In genomic region chr12:106780010-106780625, GRCh38 we compare ENCODE assay signal across 11 cellular contexts. TPM values are rescaled to one million over a fixed set of nuclear protein-coding genes. Genes with fewer than 3 reads are reported as not detected.
DNase-seq lines count a peak whose midpoint lies in the region; ATAC-seq and TF ChIP-seq lines count a peak whose summit lies in the region.
"Had no signal": no experiment of that assay in that cellular context is flagged by ENCODE, and none has a peak within 500 bp of the region (broad histone marks: within the 10 kb centered on the region; RNA-seq: fewer than 3 reads in every experiment).

No MANE protein-coding gene starts in this region.

- ATAC-seq in GM18909 (IDR thresholded peaks at IDR 0.05; ENCODE audit: poor library complexity, unreplicated experiment) = no peak

- intact Hi-C loops in A673 (cut with micrococcal nuclease; ENCODE audit: unreplicated experiment) = no loop called here

- no TSS peak for BruUV-seq in A673 (replicated peaks; lab: Mats Ljungman, UMichigan)

- H3K27ac ChIP-seq in A673 (ENCODE audit: low read depth, low read length, poor library complexity, severe bottlenecking) = no peak overlapping the region

- no peaks in the 10 kb centered on the region for H3K36me3 ChIP-seq in A673 (ENCODE audit: insufficient read depth, low read length, poor library complexity, severe bottlenecking)

- peaks cover 10% of the 10 kb centered on the region for H3K4me1 ChIP-seq in A673 (ENCODE audit: insufficient read depth, low read length, poor library complexity, severe bottlenecking)

- TF ChIP-seq CTCF in A673 (conservative IDR thresholded peaks at IDR 0.05; ENCODE audit: low read depth, low read length) (no peak), HFF-Myc (IDR thresholded peaks at IDR 0.05; ENCODE audit: low read depth, low read length, missing control alignments) (no peak), fibroblast of pulmonary artery (IDR thresholded peaks at IDR 0.05; ENCODE audit: low read length, missing control alignments) (no peak)

- no peaks in the 10 kb centered on the region for H3K27me3 ChIP-seq in A673 (replicated peaks; ENCODE audit: insufficient read depth, low read depth, low read length, poor library complexity)

- H3K4me3 ChIP-seq in A673 (ENCODE audit: low read depth, low read length, poor library complexity, severe bottlenecking) = no peak overlapping the region
- no peak overlapping the region for H3K4me3 ChIP-seq in HFF-Myc (replicated peaks; ENCODE audit: low read depth, low read length)
- no peak overlapping the region for H3K4me3 ChIP-seq in fibroblast of pulmonary artery (replicated peaks; ENCODE audit: low read depth, low read length)

- DNase-seq in A673 (ENCODE audit: low spot score) (peak; percentile 21), HFF-Myc (ENCODE audit: extremely low read depth, low read depth) (peak; percentile 10), RPMI7951 (ENCODE audit: low read depth) (peak; percentile 51), fibroblast of pulmonary artery (ENCODE audit: low read depth) (peak; percentile 33), occipital lobe (lab: John Stamatoyannopoulos, UW) (no peak), cerebellar cortex (ENCODE audit: low spot score) (no peak), Ammon's horn (ENCODE audit: low spot score) (no peak)
- DNase-seq: activated CD4-positive, alpha-beta T cell treated with anti-CD3 and anti-CD28 coated beads for 48 hours; midbrain; NCI-H524 treated with DMSO at 0.1 percent for 48 hours had no signal

- no peaks in the 10 kb centered on the region for H3K9me3 ChIP-seq in A673 (ENCODE audit: low read depth, low read length, poor library complexity, severe bottlenecking)

- CTCF ChIA-PET in A673 (lab: Charles Lee) = no interaction called here

- POLR2A ChIA-PET in A673 (lab: Charles Lee; ENCODE audit: low non-redundant PET) = no interaction called here

RNA-seq across cellular contexts. Expression of gene RIC8B, which starts 5.6 kb away (rescaled TPM):
- total RNA-seq in A673 (2021) (21.3 and 23.5 TPM in 2 replicates), occipital lobe (36.7 TPM)
- total RNA-seq in RPMI7951 (2014; rRNA removed; shearing (Covaris generic)) = 10.7 and 11.9 TPM in 2 replicates

Comparison
In these comparisons a context has a peak if more than half of its experiments do, and no peak if none do; other contexts are left out.
1. DNase-seq: peak in A673 (single experiment), HFF-Myc (single experiment), RPMI7951 (single experiment) and fibroblast of pulmonary artery (single experiment); none in occipital lobe (single experiment), cerebellar cortex (single experiment) and Ammon's horn (single experiment).